1 cellular context compared by ENCODE assay signal in genomic region chr12:133037207-133038005, GRCh38.
TF ChIP-seq lines count a peak whose summit lies in the region.

Gene ZNF84 (plus strand): TSS chr12:133037509. CDS start chr12:133041468, 3,959 bp downstream.

TF ChIP-seq in SK-N-SH, 30 proteins besides CTCF, POLR2A, EP300 and RAD21 (continued from another document):
- TF ChIP-seq ZBTB33 (IDR thresholded peaks at IDR 0.05; ENCODE audit: borderline replicate concordance, low read depth) (no peak), FOSL2 (IDR thresholded peaks at IDR 0.05; ENCODE audit: borderline replicate concordance, low read depth) (no peak), USF1 (IDR thresholded peaks at IDR 0.05; ENCODE audit: borderline replicate concordance, low read depth) (peak; percentile 93)
